13 cellular contexts compared by ENCODE assay signal in the genomic region with DNA sequence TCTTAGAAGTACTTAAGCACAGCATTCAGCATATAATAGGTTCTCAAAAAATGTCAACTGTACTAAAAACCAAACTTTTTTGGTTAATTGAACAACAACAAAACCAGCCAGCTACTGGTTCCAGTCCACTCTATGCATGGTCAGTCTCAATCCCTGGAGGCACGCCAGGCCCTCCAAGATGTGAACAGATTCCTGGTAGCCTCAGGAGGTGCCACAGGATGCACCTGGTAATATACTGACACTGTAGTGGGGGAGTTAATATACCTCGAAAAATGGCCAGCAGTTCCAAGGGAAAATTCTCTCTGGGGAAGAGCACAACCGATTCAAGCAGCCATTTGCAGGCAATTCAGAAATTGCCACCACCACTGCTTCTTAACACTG. TPM values are rescaled to one million over a fixed set of nuclear protein-coding genes. Genes with fewer than 3 reads are reported as not detected.
DNase-seq lines count a peak whose midpoint lies in the region; ATAC-seq and TF ChIP-seq lines count a peak whose summit lies in the region.
"Had no signal": no experiment of that assay in that cellular context is flagged by ENCODE, and none has a peak within 500 bp of the region (broad histone marks: within the 10 kb centered on the region; RNA-seq: fewer than 3 reads in every experiment).

No MANE protein-coding gene starts in this region.

- CTCF ChIA-PET in activated CD8-positive, alpha-beta memory T cell treated with anti-CD3 and anti-CD28 coated beads, Interleukin-2, amount 10 ng/mL, durations not matched to agents 7 days and 5 days (lab: Charles Lee) = interaction anchor here (1.0 to 2.0 kb wide), 5 partner anchors 9 to 110 kb away, joined by 3 to 14 read pairs (median 5); no protein-coding TSS in a partner anchor

- H3K9me3 ChIP-seq in T-helper 17 cell (ENCODE audit: control insufficient read depth, low read length, poor library complexity, severe bottlenecking) (no peaks in the 10 kb centered on the region), stomach smooth muscle (ENCODE audit: control insufficient read depth in 2 of 2, low read length in 2 of 2) (no peaks in the 10 kb centered on the region)

- H3K27me3 Mint-ChIP-seq in activated CD8-positive, alpha-beta memory T cell treated with anti-CD3 and anti-CD28 coated beads, Interleukin-2, amount 10 ng/mL, durations not matched to agents 7 days and 5 days = no peaks in the 10 kb centered on the region
- H3K27me3 Mint-ChIP-seq in T-helper 17 cell (no peaks in the 10 kb centered on the region), glutamatergic neuron (ENCODE audit: unreplicated experiment) (peaks cover 5% of the 10 kb centered on the region)

- no peak overlapping the region for H3K9ac ChIP-seq in stomach smooth muscle (ENCODE audit: low read length in 2 of 2)

- H3K4me1 ChIP-seq in stomach smooth muscle (ENCODE audit: control insufficient read depth, insufficient read depth, low read length) = peaks cover 12% of the 10 kb centered on the region

- H3K4me3 ChIP-seq in stomach smooth muscle (ENCODE audit: low read length in 2 of 2) = peak overlapping the region in 1 of 2 donors; percentile 30

- H3K9me3 Mint-ChIP-seq in activated CD8-positive, alpha-beta memory T cell treated with anti-CD3 and anti-CD28 coated beads, Interleukin-2, amount 10 ng/mL, durations not matched to agents 7 days and 5 days (ENCODE audit: low read depth) = no peaks in the 10 kb centered on the region
- peaks cover 3% of the 10 kb centered on the region for H3K9me3 Mint-ChIP-seq in glutamatergic neuron (ENCODE audit: unreplicated experiment)

- no peak for DNase-seq in activated CD8-positive, alpha-beta memory T cell treated with anti-CD3 and anti-CD28 coated beads, Interleukin-2, amount 10 ng/mL, durations not matched to agents 7 days and 5 days
- no peak for DNase-seq in activated CD8-positive, alpha-beta memory T cell treated with anti-CD3 and anti-CD28 coated beads, Interleukin-2, amount 50 U/mL, for 48 hours
- DNase-seq in T-helper 17 cell = no peak
- no peak for DNase-seq in glutamatergic neuron
- DNase-seq: activated CD4-positive, alpha-beta T cell treated with anti-CD3 and anti-CD28 coated beads, Interleukin-2, amount 50 U/mL, for 1 hour; brain microvascular endothelial cell; NCI-H146 had no signal

- H3K27ac Mint-ChIP-seq in activated CD8-positive, alpha-beta memory T cell treated with anti-CD3 and anti-CD28 coated beads, Interleukin-2, amount 10 ng/mL, durations not matched to agents 7 days and 5 days = peak overlapping the region; percentile 89
- peak overlapping the region; percentile 98 for H3K27ac Mint-ChIP-seq in T-helper 17 cell
- no peak overlapping the region for H3K27ac Mint-ChIP-seq in glutamatergic neuron (ENCODE audit: unreplicated experiment)

- peaks cover 63% of the 10 kb centered on the region for H3K4me1 Mint-ChIP-seq in activated CD8-positive, alpha-beta memory T cell treated with anti-CD3 and anti-CD28 coated beads, Interleukin-2, amount 10 ng/mL, durations not matched to agents 7 days and 5 days
- H3K4me1 Mint-ChIP-seq in T-helper 17 cell (peaks cover 51% of the 10 kb centered on the region), glutamatergic neuron (ENCODE audit: low read depth, unreplicated experiment) (peaks cover 22% of the 10 kb centered on the region)

- H3K4me3 Mint-ChIP-seq in activated CD8-positive, alpha-beta memory T cell treated with anti-CD3 and anti-CD28 coated beads, Interleukin-2, amount 10 ng/mL, durations not matched to agents 7 days and 5 days = peak overlapping the region; percentile 48
- H3K4me3 Mint-ChIP-seq in T-helper 17 cell (peak overlapping the region; percentile 93), glutamatergic neuron (ENCODE audit: unreplicated experiment) (peak overlapping the region; percentile 1)

- H3K36me3 Mint-ChIP-seq in activated CD8-positive, alpha-beta memory T cell treated with anti-CD3 and anti-CD28 coated beads, Interleukin-2, amount 10 ng/mL, durations not matched to agents 7 days and 5 days = peaks cover 36% of the 10 kb centered on the region
- H3K36me3 Mint-ChIP-seq in T-helper 17 cell (ENCODE audit: low read depth) (peaks cover 12% of the 10 kb centered on the region), glutamatergic neuron (ENCODE audit: unreplicated experiment) (peaks cover 1% of the 10 kb centered on the region)

- no peak for TF ChIP-seq CTCF in glutamatergic neuron (IDR thresholded peaks at IDR 0.05; ENCODE audit: partially characterized antibody, unreplicated experiment)

- no peak for ATAC-seq in activated CD8-positive, alpha-beta memory T cell treated with anti-CD3 and anti-CD28 coated beads, Interleukin-2, amount 10 ng/mL, durations not matched to agents 7 days and 5 days
- ATAC-seq in T-helper 17 cell = no peak
- no peak for ATAC-seq in GM18870 (IDR thresholded peaks at IDR 0.05; ENCODE audit: unreplicated experiment)
- no peak for ATAC-seq in HG02798 (IDR thresholded peaks at IDR 0.05; ENCODE audit: poor library complexity, unreplicated experiment)
- ATAC-seq in GM21825 (IDR thresholded peaks at IDR 0.05; ENCODE audit: unreplicated experiment) = no peak
- ATAC-seq: left lobe of liver had no signal

- no peaks in the 10 kb centered on the region for H3K27me3 ChIP-seq in stomach smooth muscle (ENCODE audit: control insufficient read depth in 1 of 2, insufficient read depth in 2 of 2, low read length in 2 of 2)

- H3K36me3 ChIP-seq in stomach smooth muscle (ENCODE audit: control insufficient read depth in 2 of 2, insufficient read depth in 2 of 2, low read length in 2 of 2) = no peaks in the 10 kb centered on the region
- H3K36me3 ChIP-seq: brain microvascular endothelial cell had no signal

- H3K27ac ChIP-seq in stomach smooth muscle (ENCODE audit: low read length) = peak overlapping the region; percentile 7
- H3K27ac ChIP-seq: brain microvascular endothelial cell, RWPE1 had no signal

RNA-seq across cellular contexts. Expression of a gene that starts 3.6 kb away (rescaled TPM):
- 10 to 100 TPM; 57.4 to 72.0 TPM for total RNA-seq in activated CD8-positive, alpha-beta memory T cell treated with anti-CD3 and anti-CD28 coated beads, Interleukin-2, amount 10 ng/mL, durations not matched to agents 7 days and 5 days
- total RNA-seq in T-helper 17 cell (100 to 1,000 TPM; 187 to 205 TPM), glutamatergic neuron (ENCODE audit: unreplicated experiment) (35.8 TPM)

Comparison
In these comparisons a context has a peak if more than half of its experiments do, and no peak if none do; other contexts are left out.
1. H3K4me3 Mint-ChIP-seq: peak in every context shown above with its lines; median percentile 93 in T-helper 17 cell; 48 in activated CD8-positive, alpha-beta memory T cell treated with anti-CD3 and anti-CD28 coated beads, Interleukin-2, amount 10 ng/mL, durations not matched to agents 7 days and 5 days; 1 in glutamatergic neuron.